In the genomic region with DNA sequence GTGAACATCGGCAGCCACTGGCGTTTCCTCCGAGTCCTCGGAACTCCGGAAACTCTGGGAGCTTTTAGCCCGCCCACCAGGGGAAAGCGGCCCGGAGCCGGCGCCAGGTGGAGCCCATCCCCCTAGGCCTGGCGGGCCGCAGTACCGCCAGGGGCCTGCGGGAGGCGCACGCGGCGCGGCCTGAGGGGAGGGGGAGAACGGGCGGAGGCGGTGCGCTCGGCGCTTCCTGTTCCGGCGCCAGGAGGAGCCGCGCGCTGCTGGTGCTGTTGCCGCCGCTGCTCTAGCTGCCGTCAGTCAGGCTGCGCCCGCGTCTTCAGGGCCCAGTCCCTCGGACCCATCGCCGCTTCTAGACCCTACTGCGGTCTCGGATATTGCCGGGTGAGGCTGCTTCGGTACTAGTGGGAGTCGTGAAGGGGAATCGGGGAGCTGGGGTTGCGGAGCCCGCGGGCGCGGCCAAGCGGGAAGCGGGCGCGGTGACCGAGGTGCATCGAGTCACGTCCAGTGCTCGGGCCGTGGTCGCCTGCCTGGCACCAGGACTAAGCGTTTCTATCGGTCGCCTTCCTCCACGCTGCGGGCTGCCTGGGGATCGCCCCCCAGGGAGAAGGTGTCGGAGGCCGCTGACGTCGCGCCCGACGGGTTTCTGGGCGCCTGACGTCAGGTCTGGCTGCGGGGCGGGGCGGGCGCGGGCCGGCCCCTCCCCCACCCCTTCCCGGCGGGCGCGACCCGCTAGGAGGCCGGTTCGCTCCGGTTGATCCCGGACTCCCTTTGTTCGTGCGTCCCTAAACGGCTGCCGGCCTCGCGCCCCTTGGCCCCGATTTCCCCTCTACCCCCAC, we compare ENCODE assay signal across 8 cellular contexts. TPM values are rescaled to one million over a fixed set of nuclear protein-coding genes. Genes with fewer than 3 reads are reported as not detected.
DNase-seq lines count a peak whose midpoint lies in the region; ATAC-seq, FAIRE-seq and TF ChIP-seq lines count a peak whose summit lies in the region.

A gene (plus strand): TSS at position 222 of the 833 bp plus-strand sequence. CDS start 10,037 bp downstream, outside the sequence.

- no peaks in the 10 kb centered on the region for H3K9me3 Mint-ChIP-seq in activated naive CD8-positive, alpha-beta T cell treated with anti-CD3 and anti-CD28 coated beads for 36 hours

- H3K4me1 ChIP-seq in pancreas (peaks cover 0 to 23% (median 12%) of the 10 kb centered on the region in 3 donors), tibial artery (peaks cover 0 to 50% (median 16%) of the 10 kb centered on the region in 4 donors)

- no peaks in the 10 kb centered on the region for H3K27me3 Mint-ChIP-seq in activated naive CD8-positive, alpha-beta T cell treated with anti-CD3 and anti-CD28 coated beads for 36 hours

- TF ChIP-seq CTCF in GM12864 (IDR thresholded peaks at IDR 0.05; ENCODE audit: low read depth, low read length, missing control alignments), result peak; percentile 96
- peak; percentile 100 for TF ChIP-seq CTCF in pancreas (IDR thresholded peaks at IDR 0.05)
- peak; percentile 100 for TF ChIP-seq CTCF in tibial artery (IDR thresholded peaks at IDR 0.05)

- intact Hi-C loops in Right ventricle myocardium inferior (cut with DNase I) (loop anchor here (1.0 to 10.0 kb wide), 3 partner anchors 24 to 223 kb away; a partner anchor contains a TSS), pancreas (cut with DNase I) (no loop called here), tibial artery (cut with DNase I; ENCODE audit: low total_unique reads) (no loop called here)

- peak within 1 kb of the TSS; percentile 99 for H3K4me3 ChIP-seq in GM12864 (ENCODE audit: low read depth, low read length)
- H3K4me3 ChIP-seq in pancreas, result peak within 1 kb of the TSS; percentile 65 to 98 (median 84)
- peak within 1 kb of the TSS; percentile 91 to 94 for H3K4me3 ChIP-seq in tibial artery

- WGBS in pancreas, 2 donors, result 0 to 1% methylated on average over 42 to 97 of the region's 97 CpGs

- peaks cover 32% of the 10 kb centered on the region for H3K36me3 Mint-ChIP-seq in activated naive CD8-positive, alpha-beta T cell treated with anti-CD3 and anti-CD28 coated beads for 36 hours

- peak within 1 kb of the TSS; percentile 87 for H3K4me3 Mint-ChIP-seq in activated naive CD8-positive, alpha-beta T cell treated with anti-CD3 and anti-CD28 coated beads for 36 hours

- peak within 1 kb of the TSS; percentile 97 to 100 (median 99) for H3K27ac ChIP-seq in pancreas
- peak within 1 kb of the TSS; percentile 99 to 100 for H3K27ac ChIP-seq in tibial artery

- DNase-seq in GM12864 (ENCODE audit: low read depth), result peak; percentile 61
- DNase-seq in NCI-H1105 (lab: John Stamatoyannopoulos, UW), result peak; percentile 89
- DNase-seq in SKM-1 treated with dmso at 0.1 percent for 144 hours (lab: John Stamatoyannopoulos, UW; ENCODE audit: unreplicated experiment), result peak; percentile 53
- DNase-seq in activated naive CD8-positive, alpha-beta T cell treated with anti-CD3 and anti-CD28 coated beads for 36 hours, result peak; percentile 93
- peak; percentile 95 for DNase-seq in Right ventricle myocardium inferior (ENCODE audit: missing footprints)
- peak; percentile 86 to 99 (median 95) for DNase-seq in pancreas
- DNase-seq in tibial artery, result peak; percentile 83 to 96

- H3K4me1 Mint-ChIP-seq in activated naive CD8-positive, alpha-beta T cell treated with anti-CD3 and anti-CD28 coated beads for 36 hours, result peaks cover 40% of the 10 kb centered on the region

- H3K27me3 ChIP-seq in pancreas (no peaks in the 10 kb centered on the region), tibial artery (no peaks in the 10 kb centered on the region)

- FAIRE-seq in pancreas (lab: Jason Lieb, UNC), result no peak

- H3K27ac Mint-ChIP-seq in activated naive CD8-positive, alpha-beta T cell treated with anti-CD3 and anti-CD28 coated beads for 36 hours, result peak within 1 kb of the TSS; percentile 94

- H3K36me3 ChIP-seq in pancreas (no peaks in the 10 kb centered on the region), tibial artery (peaks cover 0 to 7% (median 0%) of the 10 kb centered on the region in 3 donors)

- H3K9me3 ChIP-seq in pancreas (no peaks in the 10 kb centered on the region), tibial artery (no peaks in the 10 kb centered on the region)

- ATAC-seq in HG02623 (IDR thresholded peaks at IDR 0.05; ENCODE audit: unreplicated experiment), result peak; percentile 88
- peak; percentile 98 for ATAC-seq in Right ventricle myocardium inferior
- peak; percentile 96 to 100 (median 98) for ATAC-seq in pancreas

RNA-seq across cellular contexts. Expression of the gene that starts here (rescaled TPM):
- total RNA-seq in activated naive CD8-positive, alpha-beta T cell treated with anti-CD3 and anti-CD28 coated beads for 36 hours, result 100 to 1,000 TPM; 118 to 122 TPM
- total RNA-seq in Right ventricle myocardium inferior (65.0 TPM), pancreas (10 to 100 TPM; 15.2 to 29.7 (median 23.1) TPM)
- polyA plus RNA-seq in pancreas, result 10 to 100 TPM; 12.9 to 24.2 TPM

Comparison
In these comparisons a context has a peak if more than half of its experiments do, and no peak if none do; other contexts are left out.
1. Peak in every context shown above with its lines: DNase-seq, ATAC-seq, H3K4me3 ChIP-seq and H3K27ac ChIP-seq.